Comparison of ENCODE assay signal across 21 cellular contexts in genomic region chr5:76426391-76426802, GRCh38. TPM values are rescaled to one million over a fixed set of nuclear protein-coding genes. Genes with fewer than 3 reads are reported as not detected.
DNase-seq lines count a peak whose midpoint lies in the region; ATAC-seq and TF ChIP-seq lines count a peak whose summit lies in the region.
"Had no signal": no experiment of that assay in that cellular context is flagged by ENCODE, and none has a peak within 500 bp of the region (broad histone marks: within the 10 kb centered on the region; RNA-seq: fewer than 3 reads in every experiment).

No MANE protein-coding gene starts in this region.

- H4K8ac ChIP-seq in H9 (replicated peaks; ENCODE audit: insufficient read length, low read depth, low read length) = no peak overlapping the region

- H4K91ac ChIP-seq in H9 (ENCODE audit: insufficient read length, low read depth, low read length) = no peak overlapping the region

- H3K4me2 ChIP-seq in H9 (ENCODE audit: insufficient read depth, insufficient read length, low read length) = peak overlapping the region; percentile 46
- H3K4me2 ChIP-seq in smooth muscle cell = peak overlapping the region; percentile 40

- no peak overlapping the region for H2AFZ ChIP-seq in H9 (ENCODE audit: low read length)
- H2AFZ ChIP-seq in smooth muscle cell (ENCODE audit: low read depth) = peak overlapping the region; percentile 10

- no peak overlapping the region for H2BK12ac ChIP-seq in H9 (ENCODE audit: insufficient read length, low read depth, low read length)

- peak overlapping the region; percentile 53 for H3K56ac ChIP-seq in H9 (ENCODE audit: insufficient read length, low read depth, low read length)

- H3K79me2 ChIP-seq in H9 (ENCODE audit: insufficient read depth, low read length) (peaks cover 4% of the 10 kb centered on the region; the same call in 1 of the 2 replicates), smooth muscle cell (ENCODE audit: low read depth) (no peaks in the 10 kb centered on the region)

- H3K36me3 ChIP-seq in smooth muscle cell (ENCODE audit: low read depth) = no peaks in the 10 kb centered on the region
- H3K36me3 ChIP-seq: esophagus muscularis mucosa, pancreas had no signal

- H3K9ac ChIP-seq in H9 (ENCODE audit: extremely low read depth, insufficient read length, low read length) (no peak overlapping the region), smooth muscle cell (ENCODE audit: low read depth) (no peak overlapping the region)

- H3K9me3 Mint-ChIP-seq in H9 (no peaks in the 10 kb centered on the region), brain (no peaks in the 10 kb centered on the region), immature natural killer cell (no peaks in the 10 kb centered on the region)
- H3K9me3 Mint-ChIP-seq: activated CD4-positive, alpha-beta T cell treated with anti-CD3 and anti-CD28 coated beads, Interleukin-2, amount 10 ng/mL, durations not matched to agents 24 days and 14 days had no signal

- H3K23ac ChIP-seq in H9 (ENCODE audit: insufficient read length, low read depth, low read length) = no peak overlapping the region

- H4K5ac ChIP-seq in H9 (ENCODE audit: insufficient read length, low read depth, low read length) = no peak overlapping the region

- no peaks in the 10 kb centered on the region for H3K79me1 ChIP-seq in H9 (ENCODE audit: insufficient read depth, low read depth, low read length, poor library complexity, severe bottlenecking)

- WGBS in H9 (ENCODE audit: extremely low coverage, insufficient read length, low lambda C conversion rate) = no CpG with 5 or more reads among the region's 6 CpGs
- WGBS in smooth muscle cell (ENCODE audit: low lambda C conversion rate) = 49% methylated on average over 6 of the region's 6 CpGs

- H2BK15ac ChIP-seq in H9 (ENCODE audit: low read depth, low read length) = no peak overlapping the region

- H3K4me1 ChIP-seq in H9 (ENCODE audit: insufficient read depth, low read length) (peaks cover 33% of the 10 kb centered on the region), smooth muscle cell (ENCODE audit: low read depth) (peaks cover 26% of the 10 kb centered on the region)

- H3K36me3 Mint-ChIP-seq in H9 (ENCODE audit: insufficient read depth in 1 of 3, low read depth in 3 of 3) = peaks cover 0 to 4% (median 2%) of the 10 kb centered on the region in 3 experiments; a peak in 5 of 7 replicates
- H3K36me3 Mint-ChIP-seq in brain = no peaks in the 10 kb centered on the region
- peaks cover 0 to 6% (median 3%) of the 10 kb centered on the region in 3 donors for H3K36me3 Mint-ChIP-seq in immature natural killer cell

- H3K4me3 ChIP-seq in smooth muscle cell = no peak overlapping the region
- H3K4me3 ChIP-seq: esophagus muscularis mucosa, GM12878, mucosa of descending colon, pancreas, SK-N-MC had no signal

- peak overlapping the region; percentile 87 to 100 (median 97) for H3K27ac Mint-ChIP-seq in H9
- H3K27ac Mint-ChIP-seq in brain = peak overlapping the region; percentile 94 to 98 (median 95)
- H3K27ac Mint-ChIP-seq in immature natural killer cell = peak overlapping the region; percentile 42 to 91 (median 84)
- H3K27ac Mint-ChIP-seq: activated CD4-positive, alpha-beta T cell treated with anti-CD3 and anti-CD28 coated beads, Interleukin-2, amount 10 ng/mL, durations not matched to agents 24 days and 14 days had no signal

- H3K27me3 Mint-ChIP-seq in H9 (ENCODE audit: low read depth) = no peaks in the 10 kb centered on the region
- peaks cover 3% of the 10 kb centered on the region for H3K27me3 Mint-ChIP-seq in brain
- H3K27me3 Mint-ChIP-seq in immature natural killer cell (ENCODE audit: low read depth in 3 of 3) = peaks cover 0 to 3% (median 0%) of the 10 kb centered on the region in 3 donors
- H3K27me3 Mint-ChIP-seq: activated CD4-positive, alpha-beta T cell treated with anti-CD3 and anti-CD28 coated beads, Interleukin-2, amount 10 ng/mL, durations not matched to agents 24 days and 14 days had no signal

- H2BK20ac ChIP-seq in H9 (ENCODE audit: low read depth, low read length, poor library complexity, severe bottlenecking) = no peak overlapping the region

- DNase-seq in H9 (peak; percentile 68), immature natural killer cell (no peak), smooth muscle cell (lab: John Stamatoyannopoulos, UW; ENCODE audit: unreplicated experiment) (no peak), T-helper 9 cell (no peak), caudate nucleus (lab: John Stamatoyannopoulos, UW) (no peak)
- DNase-seq: activated CD4-positive, alpha-beta T cell treated with anti-CD3 and anti-CD28 coated beads, Interleukin-2, amount 10 ng/mL, durations not matched to agents 24 days and 14 days; activated CD8-positive, alpha-beta memory T cell treated with anti-CD3 and anti-CD28 coated beads, Interleukin-2, amount 50 U/mL, for 48 hours; activated naive CD4-positive, alpha-beta T cell treated with anti-CD3 and anti-CD28 coated beads, Interleukin-2, amount 50 U/mL, for 16 hours; GDM1; glutamatergic neuron; Karpas-422; mucosa of descending colon; NCI-H748 treated with DMSO at 0.1 percent for 48 hours; pancreas; stimulated activated CD4-positive, alpha-beta T cell treated with anti-CD3 and anti-CD28 coated beads, Interleukin-4, amount 100 ng/mL, for 1 hour; T1000 had no signal

- 0 out of 2 replicates have a peak overlapping the region, but pooled peaks have one; percentile 32 for H3K14ac ChIP-seq in H9 (ENCODE audit: insufficient read depth, low read length)

- H3K9me3 ChIP-seq in H9 (ENCODE audit: control insufficient read depth, low read depth, low read length) = no peaks in the 10 kb centered on the region
- no peaks in the 10 kb centered on the region for H3K9me3 ChIP-seq in smooth muscle cell (replicated peaks; ENCODE audit: low read depth)
- H3K9me3 ChIP-seq: esophagus muscularis mucosa, mucosa of descending colon, pancreas had no signal

- H4K20me1 ChIP-seq in H9 (ENCODE audit: control insufficient read depth, insufficient read depth, insufficient read length) (no peaks in the 10 kb centered on the region), smooth muscle cell (ENCODE audit: low read depth) (no peaks in the 10 kb centered on the region)

- no peak overlapping the region for H3T11ph ChIP-seq in H9 (ENCODE audit: low read length)

- H2BK120ac ChIP-seq in H9 (ENCODE audit: low read depth, low read length, poor library complexity, severe bottlenecking) = no peak overlapping the region

- TF ChIP-seq CTCF in H9 (conservative IDR thresholded peaks at IDR 0.05) (no peak), brain (conservative IDR thresholded peaks at IDR 0.05) (no peak), smooth muscle cell (IDR thresholded peaks at IDR 0.05; ENCODE audit: borderline replicate concordance, insufficient read depth, poor library complexity, severe bottlenecking) (no peak)

- no peak for ATAC-seq in HG03442 (IDR thresholded peaks at IDR 0.05; ENCODE audit: unreplicated experiment)
- ATAC-seq: GM12878, mucosa of descending colon had no signal

- peaks cover 57 to 63% of the 10 kb centered on the region in 2 experiments for H3K4me1 Mint-ChIP-seq in H9
- peaks cover 75% of the 10 kb centered on the region for H3K4me1 Mint-ChIP-seq in brain
- H3K4me1 Mint-ChIP-seq in immature natural killer cell = peaks cover 83 to 91% of the 10 kb centered on the region in 2 donors

- H3K27me3 ChIP-seq in H9 (ENCODE audit: insufficient read depth, low read length) (no peaks in the 10 kb centered on the region), smooth muscle cell (ENCODE audit: low read depth) (no peaks in the 10 kb centered on the region)
- H3K27me3 ChIP-seq: esophagus muscularis mucosa, pancreas had no signal

- H3F3A ChIP-seq in smooth muscle cell (ENCODE audit: low read depth) = peaks cover 10% of the 10 kb centered on the region

- H3K4ac ChIP-seq in H9 (ENCODE audit: low read depth, low read length) = no peak overlapping the region

- peak overlapping the region; percentile 58 for H3K18ac ChIP-seq in H9 (ENCODE audit: insufficient read length, low read depth, low read length)

- H2AK5ac ChIP-seq in H9 (ENCODE audit: insufficient read length, low read length) = no peak overlapping the region

- peaks cover 3% of the 10 kb centered on the region for H3K23me2 ChIP-seq in H9 (ENCODE audit: insufficient read length, low read depth, low read length, poor library complexity, severe bottlenecking)

- H2BK5ac ChIP-seq in H9 (ENCODE audit: insufficient read length, low read length) = peak overlapping the region; percentile 35

- H3K4me3 Mint-ChIP-seq in H9 (peak overlapping the region; percentile 27 to 73), brain (peak overlapping the region; percentile 68 to 84 (median 78)), immature natural killer cell (peak overlapping the region in 4 of 5 donors; percentile 25 to 57 (median 47))
- H3K4me3 Mint-ChIP-seq: activated CD4-positive, alpha-beta T cell treated with anti-CD3 and anti-CD28 coated beads, Interleukin-2, amount 10 ng/mL, durations not matched to agents 24 days and 14 days had no signal

- H3K27ac ChIP-seq in H9 (ENCODE audit: insufficient read length, low read depth, low read length) (peak overlapping the region; percentile 92), smooth muscle cell (ENCODE audit: low read depth) (no peak overlapping the region), caudate nucleus (ENCODE audit: low read depth, low read length) (no peak overlapping the region)
- H3K27ac ChIP-seq: esophagus muscularis mucosa, pancreas, SK-N-MC had no signal

RNA-seq across cellular contexts. Expression of gene IQGAP2, which starts 23.3 kb away (rescaled TPM):
- total RNA-seq in H9 (2021) (22.5 and 23.2 TPM in 2 replicates), smooth muscle cell (10.7 and 16.6 TPM in 2 replicates)
- polyA plus RNA-seq in brain (ENCODE audit: insufficient read depth, low read depth, low replicate concordance) (0.39 TPM), immature natural killer cell (10 to 100 TPM; 38.8 to 92.5 (median 43.6) TPM), smooth muscle cell (5.7 and 7.3 TPM in 2 replicates)
